In genomic region chr11:78711732-78712131, GRCh38 we compare ENCODE assay signal across 28 cellular contexts.
"Had no signal": no experiment of that assay in that cellular context is flagged by ENCODE, and none has a peak within 500 bp of the region (broad histone marks: within the 10 kb centered on the region; RNA-seq: fewer than 3 reads in every experiment).

No MANE protein-coding gene starts in this region.

- H3K27me3 ChIP-seq: neural progenitor cell, ovary, spleen, suprapubic skin, testis, tibial artery, transverse colon, upper lobe of right lung, uterus had no signal

- H3K79me2 ChIP-seq: parathyroid adenoma had no signal

- H3K9me3 ChIP-seq: ovary, psoas muscle, spleen, suprapubic skin, testis, tibial artery, transverse colon, upper lobe of right lung, uterus had no signal

- DNase-seq: natural killer cell; occipital lobe; ovary; posterior cingulate gyrus; psoas muscle; right cardiac atrium; spleen; stimulated activated CD4-positive, alpha-beta T cell treated with anti-CD3 and anti-CD28 coated beads, Interleukin-12 subunit alpha, Interleukin-12 subunit beta, amount 100 ng/mL, for 4 hours; stimulated activated CD4-positive, alpha-beta T cell treated with anti-CD3 and anti-CD28 coated beads, Interleukin-1b, Interleukin-23, amount 100 ng/mL, for 48 hours; stimulated activated CD4-positive, alpha-beta T cell treated with anti-CD3 and anti-CD28 coated beads, Interleukin-4, amount 100 ng/mL, for 1 hour; stimulated activated CD4-positive, alpha-beta T cell treated with anti-CD3 and anti-CD28 coated beads, Interleukin-4, amount 100 ng/mL, for 4 hours; stimulated activated CD8-positive, alpha-beta memory T cell treated with anti-CD3 and anti-CD28 coated beads, Interleukin-4, amount 100 ng/mL, for 48 hours; stimulated activated naive CD4-positive, alpha-beta T cell; stimulated activated naive CD8-positive, alpha-beta T cell treated with anti-CD3 and anti-CD28 coated beads, Interleukin-15, amount 100 ng/mL, for 72 hours; stimulated activated naive CD8-positive, alpha-beta T cell treated with anti-CD3 and anti-CD28 coated beads, Interleukin-15, Interleukin-2, amounts not matched to agents 100 U/mL and 50 U/mL, for 24 hours; substantia nigra; testis; tibial artery; transverse colon; upper lobe of right lung; uterus had no signal

- H3K4me1 ChIP-seq: neural progenitor cell, parathyroid adenoma, psoas muscle, spleen, suprapubic skin, testis, tibial artery, transverse colon, upper lobe of right lung, uterus had no signal

- H3K9ac ChIP-seq: neural progenitor cell, parathyroid adenoma had no signal

- H3K27ac ChIP-seq: neural progenitor cell, ovary, parathyroid adenoma, psoas muscle, skin epidermis, spleen, suprapubic skin, testis, tibial artery, transverse colon, upper lobe of right lung, uterus had no signal

- ATAC-seq: natural killer cell; psoas muscle; right cardiac atrium; sciatic nerve; stimulated activated memory B cell treated with anti-CD40 and anti-IgM and Interleukin-4, amounts not matched to agents 10 μg/mL and 1 μg/mL and 100 μg/mL, for 72 hours; stimulated activated naive CD8-positive, alpha-beta T cell treated with anti-CD3 and anti-CD28 coated beads, Interleukin-15, amount 100 ng/mL, for 72 hours; stimulated activated naive CD8-positive, alpha-beta T cell treated with anti-CD3 and anti-CD28 coated beads, Interleukin-15, Interleukin-2, amounts not matched to agents 100 U/mL and 50 U/mL, for 24 hours; upper lobe of right lung had no signal

- H3K36me3 ChIP-seq: neural progenitor cell, ovary, spleen, suprapubic skin, tibial artery, transverse colon, upper lobe of right lung, uterus had no signal

- H3K4me3 ChIP-seq: neural progenitor cell, ovary, psoas muscle, skin epidermis, smooth muscle cell, spleen, suprapubic skin, testis, tibial artery, transverse colon, upper lobe of right lung, uterus had no signal

- H2AFZ ChIP-seq: neural progenitor cell, parathyroid adenoma had no signal

- H3K4me2 ChIP-seq: neural progenitor cell, smooth muscle cell had no signal
